In the genomic region with DNA sequence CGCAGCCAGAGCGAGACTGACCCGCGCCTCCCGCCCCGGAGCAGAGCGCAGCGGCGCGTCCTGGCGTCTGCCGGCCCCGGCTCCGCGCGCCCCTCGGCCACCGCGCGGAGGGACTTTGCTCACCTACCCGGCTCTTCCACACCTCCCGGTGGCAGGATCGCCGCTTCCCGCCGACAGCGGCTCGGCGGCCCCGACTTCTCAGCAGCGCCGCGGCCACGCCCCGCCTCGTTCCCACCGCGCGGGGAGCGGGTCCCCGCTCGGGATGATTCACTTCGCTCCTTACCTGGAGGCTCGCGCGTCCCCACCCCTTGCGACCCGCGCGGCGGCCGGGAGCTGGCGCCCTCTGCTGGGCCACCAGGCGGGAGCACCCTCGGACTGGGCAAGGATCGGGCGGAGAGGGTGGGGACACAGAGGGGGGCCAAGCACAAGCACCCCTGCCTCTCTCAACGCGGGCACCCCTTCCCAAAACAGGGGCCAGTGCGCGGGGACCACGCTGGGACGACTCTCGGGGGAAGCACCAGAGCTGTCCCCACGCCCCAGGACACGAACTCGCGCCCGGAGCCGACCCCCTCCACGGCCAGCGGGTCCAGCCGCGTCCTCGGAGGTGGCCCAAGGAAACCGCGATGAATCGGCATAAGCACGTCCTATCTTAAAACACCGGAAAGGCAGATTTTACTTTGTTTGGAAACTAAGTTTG, we compare ENCODE assay signal across 1 cellular context.
A peak's percentile ranks its signal among the peaks of the same experiment; 100 is the strongest.
TF ChIP-seq lines count a peak whose summit lies in the region.

No MANE protein-coding gene starts in this region.

TF ChIP-seq in SK-N-SH, 30 proteins besides CTCF, POLR2A, EP300 and RAD21 (continued from another document):
- TF ChIP-seq TCF12 (IDR thresholded peaks at IDR 0.05): peak; percentile 41; the same call in 1 of the 2 replicates
- TF ChIP-seq MXI1 (IDR thresholded peaks at IDR 0.05; ENCODE audit: low read depth, low read length): no peak
- no peak for TF ChIP-seq GATA2 (CRISPR knock-in tag; IDR thresholded peaks at IDR 0.05)
- TF ChIP-seq FOXJ3 (CRISPR knock-in tag; IDR thresholded peaks at IDR 0.05): no peak
- 0 out of 2 replicates have a peak, but pooled peaks have one; percentile 19 for TF ChIP-seq NFIC (IDR thresholded peaks at IDR 0.05; ENCODE audit: borderline replicate concordance)
- TF ChIP-seq SMC3 (IDR thresholded peaks at IDR 0.05; ENCODE audit: low read depth, low read length): peak; percentile 65
- TF ChIP-seq GABPA (IDR thresholded peaks at IDR 0.05; ENCODE audit: low read depth): no peak
- TF ChIP-seq TAF1 (IDR thresholded peaks at IDR 0.05; ENCODE audit: borderline replicate concordance, low read depth, low read length): no peak; the same call in 1 of the 2 replicates
- TF ChIP-seq, protein P1, sequence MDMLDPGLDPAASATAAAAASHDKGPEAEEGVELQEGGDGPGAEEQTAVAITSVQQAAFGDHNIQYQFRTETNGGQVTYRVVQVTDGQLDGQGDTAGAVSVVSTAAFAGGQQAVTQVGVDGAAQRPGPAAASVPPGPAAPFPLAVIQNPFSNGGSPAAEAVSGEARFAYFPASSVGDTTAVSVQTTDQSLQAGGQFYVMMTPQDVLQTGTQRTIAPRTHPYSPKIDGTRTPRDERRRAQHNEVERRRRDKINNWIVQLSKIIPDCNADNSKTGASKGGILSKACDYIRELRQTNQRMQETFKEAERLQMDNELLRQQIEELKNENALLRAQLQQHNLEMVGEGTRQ (IDR thresholded peaks at IDR 0.05; ENCODE audit: borderline replicate concordance, low read depth, low read length): no peak
- TF ChIP-seq, protein P2, sequence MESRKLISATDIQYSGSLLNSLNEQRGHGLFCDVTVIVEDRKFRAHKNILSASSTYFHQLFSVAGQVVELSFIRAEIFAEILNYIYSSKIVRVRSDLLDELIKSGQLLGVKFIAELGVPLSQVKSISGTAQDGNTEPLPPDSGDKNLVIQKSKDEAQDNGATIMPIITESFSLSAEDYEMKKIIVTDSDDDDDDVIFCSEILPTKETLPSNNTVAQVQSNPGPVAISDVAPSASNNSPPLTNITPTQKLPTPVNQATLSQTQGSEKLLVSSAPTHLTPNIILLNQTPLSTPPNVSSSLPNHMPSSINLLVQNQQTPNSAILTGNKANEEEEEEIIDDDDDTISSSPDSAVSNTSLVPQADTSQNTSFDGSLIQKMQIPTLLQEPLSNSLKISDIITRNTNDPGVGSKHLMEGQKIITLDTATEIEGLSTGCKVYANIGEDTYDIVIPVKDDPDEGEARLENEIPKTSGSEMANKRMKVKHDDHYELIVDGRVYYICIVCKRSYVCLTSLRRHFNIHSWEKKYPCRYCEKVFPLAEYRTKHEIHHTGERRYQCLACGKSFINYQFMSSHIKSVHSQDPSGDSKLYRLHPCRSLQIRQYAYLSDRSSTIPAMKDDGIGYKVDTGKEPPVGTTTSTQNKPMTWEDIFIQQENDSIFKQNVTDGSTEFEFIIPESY (IDR thresholded peaks at IDR 0.05; ENCODE audit: borderline replicate concordance, low read depth): no peak
- TF ChIP-seq, protein P3, sequence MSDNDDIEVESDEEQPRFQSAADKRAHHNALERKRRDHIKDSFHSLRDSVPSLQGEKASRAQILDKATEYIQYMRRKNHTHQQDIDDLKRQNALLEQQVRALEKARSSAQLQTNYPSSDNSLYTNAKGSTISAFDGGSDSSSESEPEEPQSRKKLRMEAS (IDR thresholded peaks at IDR 0.05; ENCODE audit: low read depth): no peak
- no peak for TF ChIP-seq TEAD4 (IDR thresholded peaks at IDR 0.05; ENCODE audit: borderline replicate concordance, insufficient read depth)
- TF ChIP-seq, protein P4, sequence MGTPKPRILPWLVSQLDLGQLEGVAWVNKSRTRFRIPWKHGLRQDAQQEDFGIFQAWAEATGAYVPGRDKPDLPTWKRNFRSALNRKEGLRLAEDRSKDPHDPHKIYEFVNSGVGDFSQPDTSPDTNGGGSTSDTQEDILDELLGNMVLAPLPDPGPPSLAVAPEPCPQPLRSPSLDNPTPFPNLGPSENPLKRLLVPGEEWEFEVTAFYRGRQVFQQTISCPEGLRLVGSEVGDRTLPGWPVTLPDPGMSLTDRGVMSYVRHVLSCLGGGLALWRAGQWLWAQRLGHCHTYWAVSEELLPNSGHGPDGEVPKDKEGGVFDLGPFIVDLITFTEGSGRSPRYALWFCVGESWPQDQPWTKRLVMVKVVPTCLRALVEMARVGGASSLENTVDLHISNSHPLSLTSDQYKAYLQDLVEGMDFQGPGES (IDR thresholded peaks at IDR 0.05; ENCODE audit: low read depth, low read length): no peak
- TF ChIP-seq FOSL2 (IDR thresholded peaks at IDR 0.05; ENCODE audit: borderline replicate concordance, low read depth): peak; percentile 28; the same call in 1 of the 2 replicates
- no peak for TF ChIP-seq RFX5 (IDR thresholded peaks at IDR 0.05; ENCODE audit: low read length)
- no peak for TF ChIP-seq NRF1 (IDR thresholded peaks at IDR 0.05; ENCODE audit: low read depth, low read length)
- TF ChIP-seq JUND (IDR thresholded peaks at IDR 0.05): no peak; the same call in 1 of the 2 replicates
- TF ChIP-seq, protein P5, sequence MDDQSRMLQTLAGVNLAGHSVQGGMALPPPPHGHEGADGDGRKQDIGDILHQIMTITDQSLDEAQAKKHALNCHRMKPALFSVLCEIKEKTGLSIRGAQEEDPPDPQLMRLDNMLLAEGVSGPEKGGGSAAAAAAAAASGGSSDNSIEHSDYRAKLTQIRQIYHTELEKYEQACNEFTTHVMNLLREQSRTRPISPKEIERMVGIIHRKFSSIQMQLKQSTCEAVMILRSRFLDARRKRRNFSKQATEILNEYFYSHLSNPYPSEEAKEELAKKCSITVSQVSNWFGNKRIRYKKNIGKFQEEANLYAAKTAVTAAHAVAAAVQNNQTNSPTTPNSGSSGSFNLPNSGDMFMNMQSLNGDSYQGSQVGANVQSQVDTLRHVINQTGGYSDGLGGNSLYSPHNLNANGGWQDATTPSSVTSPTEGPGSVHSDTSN (IDR thresholded peaks at IDR 0.05): peak; percentile 16; the same call in 1 of the 2 replicates
- no peak for TF ChIP-seq CHD2 (IDR thresholded peaks at IDR 0.05; ENCODE audit: low read length, partially characterized antibody)
- TF ChIP-seq, protein P6, sequence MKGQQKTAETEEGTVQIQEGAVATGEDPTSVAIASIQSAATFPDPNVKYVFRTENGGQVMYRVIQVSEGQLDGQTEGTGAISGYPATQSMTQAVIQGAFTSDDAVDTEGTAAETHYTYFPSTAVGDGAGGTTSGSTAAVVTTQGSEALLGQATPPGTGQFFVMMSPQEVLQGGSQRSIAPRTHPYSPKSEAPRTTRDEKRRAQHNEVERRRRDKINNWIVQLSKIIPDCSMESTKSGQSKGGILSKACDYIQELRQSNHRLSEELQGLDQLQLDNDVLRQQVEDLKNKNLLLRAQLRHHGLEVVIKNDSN (IDR thresholded peaks at IDR 0.05; ENCODE audit: borderline replicate concordance, low read depth): no peak
- no peak for TF ChIP-seq FOXM1 (IDR thresholded peaks at IDR 0.05; ENCODE audit: low read depth)
